ENCODE assay signal across 1 cellular context in genomic region chr19:1274852-1275259, GRCh38.
A peak's percentile ranks its signal among the peaks of the same experiment; 100 is the strongest.
TF ChIP-seq lines count a peak whose summit lies in the region.

No MANE protein-coding gene starts in this region.

TF ChIP-seq in HepG2, 621 proteins besides CTCF, POLR2A, EP300 and RAD21 (continues in another document):
- TF ChIP-seq HNF1B (CRISPR knock-in tag; IDR thresholded peaks at IDR 0.05): peak; percentile 78
- no peak for TF ChIP-seq ZNF839 (CRISPR knock-in tag; IDR thresholded peaks at IDR 0.05; ENCODE audit: borderline replicate concordance)
- no peak for TF ChIP-seq E2F2 (CRISPR knock-in tag; IDR thresholded peaks at IDR 0.05; ENCODE audit: borderline replicate concordance)
- TF ChIP-seq SIX1 (CRISPR knock-in tag; IDR thresholded peaks at IDR 0.05; ENCODE audit: borderline replicate concordance): no peak
- TF ChIP-seq ARNTL (CRISPR knock-in tag; IDR thresholded peaks at IDR 0.05): 0 out of 2 replicates have a peak, but pooled peaks have one; percentile 7
- 0 out of 2 replicates have a peak, but pooled peaks have one; percentile 31 for TF ChIP-seq ZNF609 (CRISPR knock-in tag; IDR thresholded peaks at IDR 0.05; ENCODE audit: borderline replicate concordance)
- TF ChIP-seq IRF9 (CRISPR knock-in tag; IDR thresholded peaks at IDR 0.05; ENCODE audit: borderline replicate concordance): no peak
- TF ChIP-seq HMG20A (CRISPR knock-in tag; IDR thresholded peaks at IDR 0.05; ENCODE audit: borderline replicate concordance): no peak
- TF ChIP-seq ZBTB14 (CRISPR knock-in tag; IDR thresholded peaks at IDR 0.05): no peak
- TF ChIP-seq RFXAP (CRISPR knock-in tag; IDR thresholded peaks at IDR 0.05; ENCODE audit: borderline replicate concordance): no peak
- TF ChIP-seq SSRP1 (CRISPR knock-in tag; IDR thresholded peaks at IDR 0.05): peak; percentile 45; the same call in 1 of the 2 replicates
- TF ChIP-seq ZBTB38 (CRISPR knock-in tag; IDR thresholded peaks at IDR 0.05): peak; percentile 85
- no peak for TF ChIP-seq TOPORS (CRISPR knock-in tag; IDR thresholded peaks at IDR 0.05)
- TF ChIP-seq KDM6A (CRISPR knock-in tag; IDR thresholded peaks at IDR 0.05; ENCODE audit: low read depth): no peak
- peak; percentile 81; the same call in 1 of the 2 replicates for TF ChIP-seq ZNF572 (CRISPR knock-in tag; IDR thresholded peaks at IDR 0.05)
- no peak for TF ChIP-seq ARID5B (CRISPR knock-in tag; IDR thresholded peaks at IDR 0.05)
- 0 out of 2 replicates have a peak, but pooled peaks have one; percentile 57 for TF ChIP-seq ZNF280D (CRISPR knock-in tag; IDR thresholded peaks at IDR 0.05)
- TF ChIP-seq SIN3A (IDR thresholded peaks at IDR 0.05; ENCODE audit: borderline replicate concordance, low read depth, low read length): 0 out of 2 replicates have a peak, but pooled peaks have one; percentile 22
- no peak for TF ChIP-seq ZBTB34 (CRISPR knock-in tag; IDR thresholded peaks at IDR 0.05)
- TF ChIP-seq SNRNP70 (IDR thresholded peaks at IDR 0.05; ENCODE audit: low read depth, low read length): no peak
- no peak for TF ChIP-seq ZSCAN30 (CRISPR knock-in tag; IDR thresholded peaks at IDR 0.05)
- TF ChIP-seq MYNN (CRISPR knock-in tag; IDR thresholded peaks at IDR 0.05; ENCODE audit: low read depth): 0 out of 2 replicates have a peak, but pooled peaks have one; percentile 67
- no peak for TF ChIP-seq RARA (CRISPR knock-in tag; IDR thresholded peaks at IDR 0.05)
- TF ChIP-seq HMG20B (CRISPR knock-in tag; conservative IDR thresholded peaks at IDR 0.05): no peak
- TF ChIP-seq PLSCR1 (CRISPR knock-in tag; IDR thresholded peaks at IDR 0.05; ENCODE audit: borderline replicate concordance): no peak
- TF ChIP-seq U2AF1 (optimal IDR thresholded peaks at IDR 0.05; ENCODE audit: low read depth, low read length): no peak
- TF ChIP-seq ZSCAN21 (CRISPR knock-in tag; IDR thresholded peaks at IDR 0.05; ENCODE audit: borderline replicate concordance): no peak
- TF ChIP-seq ATF6 (CRISPR knock-in tag; conservative IDR thresholded peaks at IDR 0.05): no peak
- no peak for TF ChIP-seq ZNF260 (CRISPR knock-in tag; IDR thresholded peaks at IDR 0.05; ENCODE audit: borderline replicate concordance, low read depth)
- TF ChIP-seq ZNF430 (CRISPR knock-in tag; IDR thresholded peaks at IDR 0.05): peak; percentile 37; the same call in 1 of the 2 replicates
- no peak for TF ChIP-seq SAFB2 (CRISPR knock-in tag; IDR thresholded peaks at IDR 0.05; ENCODE audit: borderline replicate concordance, low read depth)
- TF ChIP-seq CERS6 (CRISPR knock-in tag; IDR thresholded peaks at IDR 0.05): no peak
